Comparison of ENCODE assay signal across 8 cellular contexts in the genomic region with DNA sequence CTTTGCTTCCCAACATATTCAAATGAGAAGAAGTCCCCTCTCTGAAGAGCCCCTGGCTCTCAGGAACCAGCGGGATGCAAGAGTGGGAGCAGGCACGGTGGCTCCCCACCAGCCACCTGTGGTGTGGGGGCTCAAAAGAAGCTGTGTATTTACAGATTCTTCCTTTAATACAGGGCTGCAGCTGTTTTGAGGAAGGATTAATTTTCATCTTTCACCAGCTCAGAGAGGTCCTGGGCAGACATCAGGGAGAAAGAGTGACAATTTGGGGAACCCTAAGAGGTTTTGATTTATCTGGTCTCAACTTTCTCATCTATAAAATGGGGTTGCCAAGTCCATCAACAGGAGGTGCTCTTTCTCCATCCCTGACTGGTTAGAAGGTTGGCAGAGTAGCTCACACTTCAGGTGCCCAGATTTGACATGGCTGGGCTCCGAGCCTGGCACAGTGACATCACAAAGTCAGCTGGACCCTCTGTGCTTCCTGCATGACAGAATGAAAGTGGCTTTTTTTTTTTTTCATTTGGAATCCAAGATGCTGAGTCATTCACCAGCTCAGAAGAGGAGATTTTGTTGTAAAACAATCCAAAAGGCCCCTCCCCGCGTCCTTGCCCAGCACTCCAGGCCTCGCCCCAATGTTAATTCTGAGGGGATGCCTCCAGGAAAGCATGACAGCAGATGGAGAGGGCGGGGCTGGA. TPM values are rescaled to one million over a fixed set of nuclear protein-coding genes. Genes with fewer than 3 reads are reported as not detected.
DNase-seq lines count a peak whose midpoint lies in the region; ATAC-seq, FAIRE-seq and TF ChIP-seq lines count a peak whose summit lies in the region.

No MANE protein-coding gene starts in this region.

- no peaks in the 10 kb centered on the region for H3K36me3 Mint-ChIP-seq in activated CD8-positive, alpha-beta T cell treated with anti-CD3 and anti-CD28 coated beads for 36 hours (ENCODE audit: low read depth)
- H3K36me3 Mint-ChIP-seq in activated CD4-positive, alpha-beta T cell treated with anti-CD3 and anti-CD28 coated beads, Interleukin-2, amount 10 ng/mL, durations not matched to agents 7 days and 5 days (ENCODE audit: low read depth) = no peaks in the 10 kb centered on the region
- no peaks in the 10 kb centered on the region for H3K36me3 Mint-ChIP-seq in nephron progenitor cell (ENCODE audit: low read depth)

- TF ChIP-seq CTCF in DND-41 (IDR thresholded peaks at IDR 0.05; ENCODE audit: borderline replicate concordance, extremely low read depth, low read length, poor library complexity, severe bottlenecking) (peak; percentile 34), GM12878 (IDR thresholded peaks at IDR 0.05 in 2 of 3, conservative IDR thresholded peaks at IDR 0.05 in 1 of 3; ENCODE audit: control insufficient read depth in 2 of 3, extremely low read depth in 1 of 3, insufficient read depth in 1 of 3, low read depth in 3 of 3, low read length in 3 of 3) (peak in 2 of 3 experiments; percentile 13 to 24; a peak in 1 of 6 replicates), lung (IDR thresholded peaks at IDR 0.05; ENCODE audit: control extremely low read depth, extremely low read depth) (no peak), sigmoid colon (IDR thresholded peaks at IDR 0.05) (no peak), nephron progenitor cell (IDR thresholded peaks at IDR 0.05) (no peak)
- TF ChIP-seq CTCF in activated CD8-positive, alpha-beta T cell treated with anti-CD3 and anti-CD28 coated beads for 36 hours (IDR thresholded peaks at IDR 0.05) = no peak

- no peaks in the 10 kb centered on the region for H4K20me1 ChIP-seq in DND-41 (ENCODE audit: insufficient read depth, low read length)
- H4K20me1 ChIP-seq in GM12878 (ENCODE audit: control insufficient read depth, insufficient read depth) = no peaks in the 10 kb centered on the region

- CTCF ChIA-PET in GM12878 (lab: Yijun Ruan, JAX) = interaction anchor here (0.6 to 1.5 kb wide), 6 partner anchors 8 to 470 kb away, joined by 3 to 10 read pairs (median 3); no protein-coding TSS in a partner anchor
- CTCF ChIA-PET in activated CD8-positive, alpha-beta T cell treated with anti-CD3 and anti-CD28 coated beads for 36 hours (lab: Charles Lee) = interaction anchor here (1.3 to 1.8 kb wide), 2 partner anchors 12 to 470 kb away, joined by 6 to 9 read pairs; no protein-coding TSS in a partner anchor
- CTCF ChIA-PET in activated CD4-positive, alpha-beta T cell treated with anti-CD3 and anti-CD28 coated beads, Interleukin-2, amount 10 ng/mL, durations not matched to agents 7 days and 5 days (lab: Charles Lee) = interaction anchor here (0.8 kb wide), 1 partner anchor 11 kb away, joined by 3 read pairs; no protein-coding TSS in a partner anchor

- H2AFZ ChIP-seq in DND-41 (ENCODE audit: low read depth, low read length) (no peak overlapping the region), GM12878 (ENCODE audit: control insufficient read depth, low read depth, low read length) (no peak overlapping the region)

- H3K4me3 ChIP-seq in DND-41 (ENCODE audit: low read depth in 1 of 2, low read length in 2 of 2) (no peak overlapping the region), GM12878 (no peak overlapping the region), lung (no peak overlapping the region), sigmoid colon (no peak overlapping the region)

- no peak overlapping the region for H3K27ac ChIP-seq in DND-41 (ENCODE audit: low read length)
- no peak overlapping the region for H3K27ac ChIP-seq in GM12878 (ENCODE audit: control insufficient read depth, insufficient read depth)
- H3K27ac ChIP-seq in lung (ENCODE audit: low read depth in 1 of 2, low read length in 1 of 2) = no peak overlapping the region
- no peak overlapping the region for H3K27ac ChIP-seq in sigmoid colon

- TF ChIP-seq EP300 in GM12878 (IDR thresholded peaks at IDR 0.05; ENCODE audit: borderline replicate concordance in 1 of 2, control insufficient read depth in 1 of 2, low read depth in 2 of 2, low read length in 2 of 2) = no peak
- TF ChIP-seq EP300 in sigmoid colon (IDR thresholded peaks at IDR 0.05) = no peak

- 28% methylated on average over 7 of the region's 7 CpGs for WGBS in GM12878 (ENCODE audit: insufficient coverage, insufficient replicate concordance, low lambda C conversion rate, missing lambda C conversion rate)
- WGBS in lung, 2 donors = 47 to 53% methylated on average over 7 of the region's 7 CpGs
- WGBS in sigmoid colon, 2 donors = 37 to 56% methylated on average over 7 of the region's 7 CpGs

- peak; percentile 40 for DNase-seq in DND-41
- peak; percentile 96 for DNase-seq in LHCN-M2 (ENCODE audit: low read depth)
- no peak for DNase-seq in GM12878 (ENCODE audit: low read depth, low spot score)
- DNase-seq in lung (ENCODE audit: low spot score) = peak; percentile 54
- no peak for DNase-seq in activated CD8-positive, alpha-beta T cell treated with anti-CD3 and anti-CD28 coated beads for 36 hours
- no peak for DNase-seq in sigmoid colon
- DNase-seq in activated CD4-positive, alpha-beta T cell treated with anti-CD3 and anti-CD28 coated beads, Interleukin-2, amount 10 ng/mL, durations not matched to agents 7 days and 5 days = no peak
- no peak for DNase-seq in nephron progenitor cell

- intact Hi-C loops in GM12878 (cut with micrococcal nuclease; ENCODE audit: unreplicated experiment) (no loop called here), sigmoid colon (cut with DNase I) (no loop called here)
- intact Hi-C loops in activated CD8-positive, alpha-beta T cell treated with anti-CD3 and anti-CD28 coated beads for 36 hours (cut with micrococcal nuclease) = no loop called here

- TF ChIP-seq RAD21 in GM12878 (IDR thresholded peaks at IDR 0.05; ENCODE audit: insufficient read depth, low read depth, low read length) = no peak

- peaks cover 8% of the 10 kb centered on the region for H3K27me3 Mint-ChIP-seq in activated CD8-positive, alpha-beta T cell treated with anti-CD3 and anti-CD28 coated beads for 36 hours
- H3K27me3 Mint-ChIP-seq in activated CD4-positive, alpha-beta T cell treated with anti-CD3 and anti-CD28 coated beads, Interleukin-2, amount 10 ng/mL, durations not matched to agents 7 days and 5 days = peaks cover 26% of the 10 kb centered on the region
- H3K27me3 Mint-ChIP-seq in nephron progenitor cell (ENCODE audit: low read depth, poor library complexity) = peaks cover 32% of the 10 kb centered on the region

- no peak overlapping the region for H3K4me3 Mint-ChIP-seq in activated CD8-positive, alpha-beta T cell treated with anti-CD3 and anti-CD28 coated beads for 36 hours
- no peak overlapping the region for H3K4me3 Mint-ChIP-seq in activated CD4-positive, alpha-beta T cell treated with anti-CD3 and anti-CD28 coated beads, Interleukin-2, amount 10 ng/mL, durations not matched to agents 7 days and 5 days
- no peak overlapping the region for H3K4me3 Mint-ChIP-seq in nephron progenitor cell

- H3K36me3 ChIP-seq in DND-41 (ENCODE audit: insufficient read depth, low read length) = no peaks in the 10 kb centered on the region
- no peaks in the 10 kb centered on the region for H3K36me3 ChIP-seq in GM12878 (ENCODE audit: control insufficient read depth in 2 of 2, insufficient read depth in 2 of 2, low read length in 1 of 2)
- H3K36me3 ChIP-seq in lung (ENCODE audit: control insufficient read depth in 2 of 2, insufficient read depth in 2 of 2, low read length in 2 of 2) = no peaks in the 10 kb centered on the region
- H3K36me3 ChIP-seq in sigmoid colon = no peaks in the 10 kb centered on the region

- H3K4me1 ChIP-seq in DND-41 (ENCODE audit: insufficient read depth, low read length) = peaks cover 7% of the 10 kb centered on the region
- no peaks in the 10 kb centered on the region for H3K4me1 ChIP-seq in GM12878 (ENCODE audit: control insufficient read depth, insufficient read depth, low read length)
- no peaks in the 10 kb centered on the region for H3K4me1 ChIP-seq in lung (ENCODE audit: control insufficient read depth in 2 of 2, insufficient read depth in 2 of 2, low read length in 2 of 2)
- no peaks in the 10 kb centered on the region for H3K4me1 ChIP-seq in sigmoid colon

- in situ Hi-C loops in GM12878 (cut with MboI) = no loop called here

- FAIRE-seq in GM12878 (lab: Jason Lieb, UNC) = no peak

- H3K4me1 Mint-ChIP-seq in activated CD8-positive, alpha-beta T cell treated with anti-CD3 and anti-CD28 coated beads for 36 hours (ENCODE audit: low read depth) = no peaks in the 10 kb centered on the region
- no peaks in the 10 kb centered on the region for H3K4me1 Mint-ChIP-seq in activated CD4-positive, alpha-beta T cell treated with anti-CD3 and anti-CD28 coated beads, Interleukin-2, amount 10 ng/mL, durations not matched to agents 7 days and 5 days
- peaks cover 18% of the 10 kb centered on the region for H3K4me1 Mint-ChIP-seq in nephron progenitor cell

- RAD21 ChIA-PET in GM12878 (lab: Charles Lee; ENCODE audit: unreplicated experiment) = interaction anchor here (1.0 to 1.1 kb wide), 2 partner anchors 138 to 469 kb away, joined by 3 read pairs; no protein-coding TSS in a partner anchor

- H3K79me2 ChIP-seq in DND-41 (ENCODE audit: insufficient read depth, low read length) = no peaks in the 10 kb centered on the region
- H3K79me2 ChIP-seq in GM12878 (ENCODE audit: control insufficient read depth, insufficient read depth, low read length) = no peaks in the 10 kb centered on the region

- POLR2A ChIA-PET in GM12878 (lab: Charles Lee) = no interaction called here
- POLR2A ChIA-PET in activated CD8-positive, alpha-beta T cell treated with anti-CD3 and anti-CD28 coated beads for 36 hours (lab: Charles Lee) = no interaction called here
- POLR2A ChIA-PET in activated CD4-positive, alpha-beta T cell treated with anti-CD3 and anti-CD28 coated beads, Interleukin-2, amount 10 ng/mL, durations not matched to agents 7 days and 5 days (lab: Charles Lee) = interaction anchor here (0.6 kb wide), 1 partner anchor 82 kb away, joined by 7 read pairs; no protein-coding TSS in a partner anchor

- ATAC-seq in DND-41 (ENCODE audit: insufficient read depth, low read depth) (peak; percentile 64), GM12878 (no peak), lung (ENCODE audit: insufficient read depth, low FRiP score) (no peak)
- no peak for ATAC-seq in activated CD8-positive, alpha-beta T cell treated with anti-CD3 and anti-CD28 coated beads for 36 hours

- TF ChIP-seq POLR2A in GM12878 (IDR thresholded peaks at IDR 0.05; ENCODE audit: low read depth, low read length) = no peak
- no peak for TF ChIP-seq POLR2A in sigmoid colon (IDR thresholded peaks at IDR 0.05)

- H3K9ac ChIP-seq in DND-41 (ENCODE audit: low read depth, low read length) (no peak overlapping the region), GM12878 (ENCODE audit: control insufficient read depth, insufficient read depth, low read length) (no peak overlapping the region)

- H3K27me3 ChIP-seq in DND-41 (ENCODE audit: insufficient read depth, low read length, poor library complexity) (no peaks in the 10 kb centered on the region), GM12878 (replicated peaks in 1 of 2; ENCODE audit: control insufficient read depth in 2 of 2, insufficient read depth in 2 of 2, low read length in 1 of 2) (no peaks in the 10 kb centered on the region; a peak in 2 of 4 replicates), lung (ENCODE audit: control insufficient read depth, insufficient read depth) (peaks cover 6% of the 10 kb centered on the region), sigmoid colon (peaks cover 0 to 5% (median 0%) of the 10 kb centered on the region in 3 donors)

- no TSS peak for BruUV-seq in GM12878 (replicated peaks; lab: Mats Ljungman, UMichigan)

- H3K27ac Mint-ChIP-seq in activated CD8-positive, alpha-beta T cell treated with anti-CD3 and anti-CD28 coated beads for 36 hours = no peak overlapping the region
- no peak overlapping the region for H3K27ac Mint-ChIP-seq in activated CD4-positive, alpha-beta T cell treated with anti-CD3 and anti-CD28 coated beads, Interleukin-2, amount 10 ng/mL, durations not matched to agents 7 days and 5 days
- no peak overlapping the region for H3K27ac Mint-ChIP-seq in nephron progenitor cell

- H3K4me2 ChIP-seq in DND-41 (ENCODE audit: insufficient read depth, low read length) (no peak overlapping the region), GM12878 (ENCODE audit: control insufficient read depth, insufficient read depth) (no peak overlapping the region)

- SMC1A ChIA-PET in GM12878 (lab: Charles Lee; ENCODE audit: uncharacterized antibody, unreplicated experiment) = interaction anchor here (1.0 to 1.1 kb wide), 2 partner anchors 469 to 470 kb away, joined by 3 read pairs; no protein-coding TSS in a partner anchor

- H3K9me3 ChIP-seq in DND-41 (ENCODE audit: insufficient read depth, low read length, severe bottlenecking) (no peaks in the 10 kb centered on the region), GM12878 (replicated peaks; ENCODE audit: control insufficient read depth, insufficient read depth, low read length) (no peaks in the 10 kb centered on the region), lung (ENCODE audit: control insufficient read depth in 2 of 2, insufficient read depth in 1 of 2, low read length in 1 of 2) (peaks cover 0 to 4% of the 10 kb centered on the region in 2 donors), sigmoid colon (no peaks in the 10 kb centered on the region)

- H3K9me3 Mint-ChIP-seq in activated CD8-positive, alpha-beta T cell treated with anti-CD3 and anti-CD28 coated beads for 36 hours = no peaks in the 10 kb centered on the region
- no peaks in the 10 kb centered on the region for H3K9me3 Mint-ChIP-seq in activated CD4-positive, alpha-beta T cell treated with anti-CD3 and anti-CD28 coated beads, Interleukin-2, amount 10 ng/mL, durations not matched to agents 7 days and 5 days
- no peaks in the 10 kb centered on the region for H3K9me3 Mint-ChIP-seq in nephron progenitor cell

RNA-seq across cellular contexts. Expression of a gene that starts 15.5 kb away (rescaled TPM):
- 55.6 and 65.7 TPM in 2 replicates for total RNA-seq in LHCN-M2 (2014; rRNA removed)
- 44.5 TPM for polyA plus RNA-seq in LHCN-M2 (2012)
- total RNA-seq in GM12878 (2013; cell fraction: nucleolus; rRNA removed) = not detected in 2 replicates
- total RNA-seq in GM12878 (2014; rRNA removed) = not detected in 2 replicates
- total RNA-seq in GM12878 (2014; rRNA removed; fragmentation: Illumina TruSeq; extraction: Trizol) = not detected in 2 replicates
- total RNA-seq in GM12878 (2021) = not detected in 2 replicates
- not detected for polyA plus RNA-seq in GM12878 (2011; ENCODE audit: low read depth)
- polyA plus RNA-seq in GM12878 (2011; rRNA removed) = not detected in 2 replicates
- polyA plus RNA-seq in GM12878 (2011; cell fraction: cytosol; rRNA removed) = not detected in 2 replicates
- not detected in 2 replicates for polyA plus RNA-seq in GM12878 (2011; cell fraction: nucleus; rRNA removed)
- polyA plus RNA-seq in GM12878 (2012) = not detected in 2 replicates
- polyA plus RNA-seq in GM12878 (2014; fragmentation: Illumina TruSeq; extraction: Trizol) = not detected in 2 replicates
- polyA plus RNA-seq in GM12878 (2014; fragmentation: Nextera tagmentation; extraction: Ambion mirVana) = not detected
- polyA plus RNA-seq in GM12878 (2014; rRNA removed) = not detected in 2 replicates
- polyA plus RNA-seq in GM12878 (2016; fragmentation: Nextera tagmentation; extraction: Ambion mirVana) = not detected
- polyA minus RNA-seq in GM12878 (2011; rRNA and poly(A)+ RNA removed) = not detected in 2 replicates
- polyA minus RNA-seq in GM12878 (2011; cell fraction: cytosol; rRNA and poly(A)+ RNA removed) = 0.42 TPM in 1 of 2 replicates, not detected in the other
- not detected in 2 replicates for polyA minus RNA-seq in GM12878 (2011; cell fraction: nucleus; rRNA and poly(A)+ RNA removed)
- total RNA-seq in lung = under 1 TPM; 0.34 to 0.46 TPM
- polyA plus RNA-seq in lung = under 1 TPM; 0.42 to 0.83 TPM
- total RNA-seq in activated CD8-positive, alpha-beta T cell treated with anti-CD3 and anti-CD28 coated beads for 36 hours = not detected
- total RNA-seq in sigmoid colon = 1 to 10 TPM in 1 of 4 donors, not detected in 3; 1.7 TPM
- polyA plus RNA-seq in sigmoid colon = under 1 TPM in 1 of 3 donors, not detected in 2; 0.03 TPM
- not detected for total RNA-seq in activated CD4-positive, alpha-beta T cell treated with anti-CD3 and anti-CD28 coated beads, Interleukin-2, amount 10 ng/mL, durations not matched to agents 7 days and 5 days

Comparison
In these comparisons a context has a peak if more than half of its experiments do, and no peak if none do; other contexts are left out.
1. DNase-seq: peak in DND-41 (single experiment), LHCN-M2 (single experiment) and lung (single experiment); none in GM12878 (single experiment), activated CD8-positive, alpha-beta T cell treated with anti-CD3 and anti-CD28 coated beads for 36 hours (single experiment), sigmoid colon (single experiment), activated CD4-positive, alpha-beta T cell treated with anti-CD3 and anti-CD28 coated beads, Interleukin-2, amount 10 ng/mL, durations not matched to agents 7 days and 5 days (single experiment) and nephron progenitor cell (single experiment).
2. CTCF ChIP-seq: peak in DND-41 (single experiment) and GM12878 (2 of 3); none in lung (single experiment), activated CD8-positive, alpha-beta T cell treated with anti-CD3 and anti-CD28 coated beads for 36 hours (single experiment), sigmoid colon (0 of 4) and nephron progenitor cell (single experiment).
3. RNA of a gene that starts 15.5 kb away (total RNA-seq): 55.6 to 65.7 TPM in LHCN-M2; 0.34 to 0.46 TPM in lung, not detected in GM12878, not detected in activated CD8-positive, alpha-beta T cell treated with anti-CD3 and anti-CD28 coated beads for 36 hours, 1.7 TPM in sigmoid colon and not detected in activated CD4-positive, alpha-beta T cell treated with anti-CD3 and anti-CD28 coated beads, Interleukin-2, amount 10 ng/mL, durations not matched to agents 7 days and 5 days; every median in the first group is over 10 times any median in the second.